ENCODE assay signal across 1 cellular context in the genomic region with DNA sequence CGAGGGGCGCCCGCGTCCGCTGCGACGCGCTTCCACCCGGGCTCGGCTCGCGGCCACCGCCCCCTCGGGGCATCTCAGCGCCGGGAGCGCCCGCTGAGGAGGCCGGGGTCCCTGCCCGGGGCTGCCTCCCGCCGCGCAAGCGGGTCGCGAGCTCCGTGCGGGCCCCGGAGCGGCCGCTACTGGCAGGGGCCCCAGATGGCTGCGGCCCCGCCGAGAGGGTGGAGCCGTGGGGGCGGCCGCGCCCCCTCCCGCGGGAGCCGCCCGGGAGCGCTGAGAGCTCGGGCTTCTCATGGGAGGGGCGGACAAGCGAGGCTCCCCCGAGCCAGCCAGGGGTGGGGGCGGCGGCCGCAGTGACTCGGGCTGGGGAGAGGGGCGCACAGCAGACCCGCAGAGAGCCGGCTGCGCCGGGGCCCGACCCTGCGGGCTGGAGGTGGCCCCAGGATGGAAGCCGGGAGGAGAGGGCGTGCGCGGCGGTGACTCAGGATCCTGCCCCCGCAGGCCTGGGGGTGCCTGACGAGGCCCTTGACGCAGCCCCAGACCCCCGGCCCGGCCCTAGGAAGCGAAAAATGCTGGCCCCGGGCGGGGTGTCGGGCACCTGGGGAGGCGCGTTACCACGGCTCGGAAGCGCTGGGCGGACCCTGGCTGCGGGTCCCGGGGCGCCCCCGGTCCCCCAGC.
A peak's percentile ranks its signal among the peaks of the same experiment; 100 is the strongest.
TF ChIP-seq lines count a peak whose summit lies in the region.

No MANE protein-coding gene starts in this region.

TF ChIP-seq in HepG2, 621 proteins besides CTCF, POLR2A, EP300 and RAD21 (continued from another document and continues in another):
- TF ChIP-seq ZBTB49 (CRISPR knock-in tag; IDR thresholded peaks at IDR 0.05; ENCODE audit: borderline replicate concordance): no peak
- TF ChIP-seq ZFX (CRISPR knock-in tag; IDR thresholded peaks at IDR 0.05; ENCODE audit: low read depth): peak; percentile 49; the same call in 1 of the 2 replicates
- TF ChIP-seq ZNF687 (CRISPR knock-in tag; IDR thresholded peaks at IDR 0.05): peak; percentile 71
- no peak for TF ChIP-seq ZFP82 (CRISPR knock-in tag; IDR thresholded peaks at IDR 0.05; ENCODE audit: borderline replicate concordance)
- no peak for TF ChIP-seq ATF6 (CRISPR knock-in tag; conservative IDR thresholded peaks at IDR 0.05)
- TF ChIP-seq XRCC5 (optimal IDR thresholded peaks at IDR 0.05; ENCODE audit: low read length): no peak
- TF ChIP-seq RBFOX2 (IDR thresholded peaks at IDR 0.05; ENCODE audit: low read depth, low read length): peak; percentile 43
- 0 out of 2 replicates have a peak, but pooled peaks have one; percentile 7 for TF ChIP-seq HOXA3 (CRISPR knock-in tag; IDR thresholded peaks at IDR 0.05)
- no peak for TF ChIP-seq FOXA3 (CRISPR knock-in tag; IDR thresholded peaks at IDR 0.05)
- TF ChIP-seq JUN (CRISPR knock-in tag; IDR thresholded peaks at IDR 0.05): no peak
- no peak for TF ChIP-seq E2F1 (CRISPR knock-in tag; IDR thresholded peaks at IDR 0.05)
- TF ChIP-seq ZNF430 (CRISPR knock-in tag; IDR thresholded peaks at IDR 0.05): no peak
- TF ChIP-seq HHEX (CRISPR knock-in tag; IDR thresholded peaks at IDR 0.05): no peak
- TF ChIP-seq PHF8 (CRISPR knock-in tag; IDR thresholded peaks at IDR 0.05): peak; percentile 23; the same call in 1 of the 2 replicates
- TF ChIP-seq KDM3A (CRISPR knock-in tag; IDR thresholded peaks at IDR 0.05; ENCODE audit: low read depth): no peak
- no peak for TF ChIP-seq ZNF143 (CRISPR knock-in tag; IDR thresholded peaks at IDR 0.05)
- no peak for TF ChIP-seq ZNF260 (CRISPR knock-in tag; IDR thresholded peaks at IDR 0.05; ENCODE audit: borderline replicate concordance, low read depth)
- no peak; the same call in 1 of the 2 replicates for TF ChIP-seq GABPB1 (CRISPR knock-in tag; IDR thresholded peaks at IDR 0.05)
- TF ChIP-seq SUZ12 (IDR thresholded peaks at IDR 0.05; ENCODE audit: low read depth, low read length): no peak
- peak in 1 of 2 experiments; percentile 82; a peak in 1 of 4 replicates for TF ChIP-seq HMGXB4 (CRISPR knock-in tag; IDR thresholded peaks at IDR 0.05; ENCODE audit: borderline replicate concordance in 1 of 2, low read depth in 1 of 2)
- TF ChIP-seq ZNF564 (CRISPR knock-in tag; IDR thresholded peaks at IDR 0.05): 0 out of 2 replicates have a peak, but pooled peaks have one; percentile 39
- no peak for TF ChIP-seq NFIB (CRISPR knock-in tag; IDR thresholded peaks at IDR 0.05; ENCODE audit: borderline replicate concordance)
- TF ChIP-seq HOXA7 (CRISPR knock-in tag; IDR thresholded peaks at IDR 0.05): no peak
- TF ChIP-seq ZNF772 (CRISPR knock-in tag; IDR thresholded peaks at IDR 0.05): no peak
- TF ChIP-seq, protein P1, sequence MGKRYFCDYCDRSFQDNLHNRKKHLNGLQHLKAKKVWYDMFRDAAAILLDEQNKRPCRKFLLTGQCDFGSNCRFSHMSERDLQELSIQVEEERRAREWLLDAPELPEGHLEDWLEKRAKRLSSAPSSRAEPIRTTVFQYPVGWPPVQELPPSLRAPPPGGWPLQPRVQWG (CRISPR knock-in tag; IDR thresholded peaks at IDR 0.05; ENCODE audit: borderline replicate concordance, low read depth): 0 out of 2 replicates have a peak, but pooled peaks have one; percentile 34
- TF ChIP-seq THYN1 (CRISPR knock-in tag; IDR thresholded peaks at IDR 0.05; ENCODE audit: borderline replicate concordance, low read depth): no peak
- TF ChIP-seq, protein P2, sequence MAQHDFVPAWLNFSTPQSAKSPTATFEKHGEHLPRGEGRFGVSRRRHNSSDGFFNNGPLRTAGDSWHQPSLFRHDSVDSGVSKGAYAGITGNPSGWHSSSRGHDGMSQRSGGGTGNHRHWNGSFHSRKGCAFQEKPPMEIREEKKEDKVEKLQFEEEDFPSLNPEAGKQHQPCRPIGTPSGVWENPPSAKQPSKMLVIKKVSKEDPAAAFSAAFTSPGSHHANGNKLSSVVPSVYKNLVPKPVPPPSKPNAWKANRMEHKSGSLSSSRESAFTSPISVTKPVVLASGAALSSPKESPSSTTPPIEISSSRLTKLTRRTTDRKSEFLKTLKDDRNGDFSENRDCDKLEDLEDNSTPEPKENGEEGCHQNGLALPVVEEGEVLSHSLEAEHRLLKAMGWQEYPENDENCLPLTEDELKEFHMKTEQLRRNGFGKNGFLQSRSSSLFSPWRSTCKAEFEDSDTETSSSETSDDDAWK (CRISPR knock-in tag; IDR thresholded peaks at IDR 0.05): no peak
- TF ChIP-seq ZNF547 (CRISPR knock-in tag; IDR thresholded peaks at IDR 0.05): no peak
- TF ChIP-seq, protein P3, sequence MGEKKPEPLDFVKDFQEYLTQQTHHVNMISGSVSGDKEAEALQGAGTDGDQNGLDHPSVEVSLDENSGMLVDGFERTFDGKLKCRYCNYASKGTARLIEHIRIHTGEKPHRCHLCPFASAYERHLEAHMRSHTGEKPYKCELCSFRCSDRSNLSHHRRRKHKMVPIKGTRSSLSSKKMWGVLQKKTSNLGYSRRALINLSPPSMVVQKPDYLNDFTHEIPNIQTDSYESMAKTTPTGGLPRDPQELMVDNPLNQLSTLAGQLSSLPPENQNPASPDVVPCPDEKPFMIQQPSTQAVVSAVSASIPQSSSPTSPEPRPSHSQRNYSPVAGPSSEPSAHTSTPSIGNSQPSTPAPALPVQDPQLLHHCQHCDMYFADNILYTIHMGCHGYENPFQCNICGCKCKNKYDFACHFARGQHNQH (CRISPR knock-in tag; IDR thresholded peaks at IDR 0.05): 0 out of 2 replicates have a peak, but pooled peaks have one; percentile 14
- no peak for TF ChIP-seq ZNF468 (CRISPR knock-in tag; IDR thresholded peaks at IDR 0.05)
- TF ChIP-seq KLF9 (CRISPR knock-in tag; IDR thresholded peaks at IDR 0.05; ENCODE audit: low read depth): no peak
- no peak for TF ChIP-seq NR2F1 (CRISPR knock-in tag; IDR thresholded peaks at IDR 0.05)
- 0 out of 2 replicates have a peak, but pooled peaks have one; percentile 18 for TF ChIP-seq ZSCAN31 (CRISPR knock-in tag; IDR thresholded peaks at IDR 0.05; ENCODE audit: low read depth)
- no peak for TF ChIP-seq ZNF431 (CRISPR knock-in tag; IDR thresholded peaks at IDR 0.05; ENCODE audit: borderline replicate concordance, low read depth)
- TF ChIP-seq ZBTB1 (CRISPR knock-in tag; IDR thresholded peaks at IDR 0.05; ENCODE audit: borderline replicate concordance): no peak
- TF ChIP-seq SAFB2 (CRISPR knock-in tag; IDR thresholded peaks at IDR 0.05; ENCODE audit: borderline replicate concordance, low read depth): no peak
- no peak for TF ChIP-seq TEAD3 (CRISPR knock-in tag; optimal IDR thresholded peaks at IDR 0.05; ENCODE audit: borderline replicate concordance)
- peak; percentile 81 for TF ChIP-seq SRSF1 (optimal IDR thresholded peaks at IDR 0.05; ENCODE audit: low read depth, low read length)
- no peak for TF ChIP-seq ZNF891 (CRISPR knock-in tag; IDR thresholded peaks at IDR 0.05)
- 0 out of 2 replicates have a peak, but pooled peaks have one; percentile 26 for TF ChIP-seq ZNF879 (CRISPR knock-in tag; IDR thresholded peaks at IDR 0.05)
- TF ChIP-seq ZNF788 (CRISPR knock-in tag; IDR thresholded peaks at IDR 0.05; ENCODE audit: borderline replicate concordance): no peak
- no peak for TF ChIP-seq ZNF446 (CRISPR knock-in tag; IDR thresholded peaks at IDR 0.05)
- TF ChIP-seq SYNCRIP (IDR thresholded peaks at IDR 0.05; ENCODE audit: insufficient read depth, low read depth, low read length): no peak
- no peak for TF ChIP-seq ZBTB20 (CRISPR knock-in tag; IDR thresholded peaks at IDR 0.05; ENCODE audit: borderline replicate concordance, low read depth)
- TF ChIP-seq ZNF138 (CRISPR knock-in tag; IDR thresholded peaks at IDR 0.05; ENCODE audit: low read depth): no peak
